1 cellular context compared by ENCODE assay signal in genomic region chr2:69386376-69386775, GRCh38.
TF ChIP-seq lines count a peak whose summit lies in the region.

No MANE protein-coding gene starts in this region.

TF ChIP-seq in K562, 482 proteins besides CTCF, POLR2A, EP300 and RAD21 (continued from another document):
- TF ChIP-seq NUFIP1 (IDR thresholded peaks at IDR 0.05; ENCODE audit: partially characterized antibody) (no peak), CGGBP1 (CRISPR knock-in tag; IDR thresholded peaks at IDR 0.05) (no peak)
